In the genomic region with DNA sequence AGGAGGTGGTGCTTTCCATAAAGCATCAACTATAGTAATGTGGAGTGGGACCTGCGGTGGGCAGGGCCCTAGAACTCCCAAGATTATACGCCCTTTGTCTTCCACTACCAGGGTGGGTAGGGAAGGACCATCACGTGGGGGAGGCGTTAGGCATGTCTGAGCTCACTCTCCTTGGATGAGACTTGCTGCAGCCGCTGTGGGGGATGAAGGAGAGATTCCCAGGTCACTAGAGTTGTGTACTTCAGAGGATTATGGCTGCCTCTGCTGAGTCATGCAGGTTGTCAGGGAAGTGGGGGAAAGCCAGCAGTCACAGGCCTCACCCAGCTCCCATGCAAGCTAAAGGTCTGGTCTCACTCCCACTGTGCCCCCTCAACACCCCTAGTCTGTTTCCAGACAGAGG, we compare ENCODE assay signal across 6 cellular contexts.
A peak's percentile ranks its signal among the peaks of the same experiment; 100 is the strongest.
DNase-seq lines count a peak whose midpoint lies in the region; TF ChIP-seq lines count a peak whose summit lies in the region.
"Not testable (repeated sequence)": the region's sequence is repeated elsewhere in the genome, so short reads cannot be mapped to it uniquely, and the experiment has no call there.

No MANE protein-coding gene starts in this region.

- 86 to 98% (median 93%) methylated on average over 5 of the region's 5 CpGs for WGBS in ovary, 3 donors

- H3K4me1 ChIP-seq in left ventricle myocardium inferior (peaks cover 37% of the 10 kb centered on the region), ovary (ENCODE audit: insufficient read depth) (peaks cover 12% of the 10 kb centered on the region)

- H3K27me3 ChIP-seq in left ventricle myocardium inferior (ENCODE audit: low read depth); ovary: not testable (repeated sequence)

- not testable (repeated sequence) for H3K36me3 ChIP-seq in left ventricle myocardium inferior, ovary

- TF ChIP-seq POLR2A in ovary (IDR thresholded peaks at IDR 0.05): not testable (repeated sequence)

- H3K27ac ChIP-seq in left ventricle myocardium inferior (replicated peaks) (peak overlapping the region; percentile 87), ovary (peak overlapping the region in 1 of 2 donors; percentile 17)

- not testable (repeated sequence) for H3K4me3 ChIP-seq in cardiac fibroblast (replicated peaks in 1 of 2; ENCODE audit: low read depth in 2 of 2, low read length in 2 of 2); left ventricle myocardium inferior; ovary

- DNase-seq in DMS53 (lab: John Stamatoyannopoulos, UW) (peak; percentile 27), NCI-H82 (lab: John Stamatoyannopoulos, UW) (peak; percentile 40), cardiac fibroblast (ENCODE audit: low read depth in 2 of 2) (peak; percentile 2 to 23), kidney tubule cell (ENCODE audit: low spot score) (peak; percentile 37), ovary (peak in 4 of 5 donors; percentile 22 to 37 (median 27))
- not testable (repeated sequence) for DNase-seq in left ventricle myocardium inferior

- TF ChIP-seq CTCF in cardiac fibroblast (IDR thresholded peaks at IDR 0.05; ENCODE audit: low read depth, low read length); left ventricle myocardium inferior (IDR thresholded peaks at IDR 0.05; ENCODE audit: borderline replicate concordance); ovary (IDR thresholded peaks at IDR 0.05): not testable (repeated sequence)

- H3K9me3 ChIP-seq in left ventricle myocardium inferior (replicated peaks): peaks cover 39% of the 10 kb centered on the region
- not testable (repeated sequence) for H3K9me3 ChIP-seq in ovary

- TF ChIP-seq EP300 in ovary (IDR thresholded peaks at IDR 0.05): not testable (repeated sequence)

- intact Hi-C loops in left ventricle myocardium inferior (cut with micrococcal nuclease); ovary (cut with DNase I): not testable (repeated sequence)
